Comparison of ENCODE assay signal across 7 cellular contexts in the genomic region with DNA sequence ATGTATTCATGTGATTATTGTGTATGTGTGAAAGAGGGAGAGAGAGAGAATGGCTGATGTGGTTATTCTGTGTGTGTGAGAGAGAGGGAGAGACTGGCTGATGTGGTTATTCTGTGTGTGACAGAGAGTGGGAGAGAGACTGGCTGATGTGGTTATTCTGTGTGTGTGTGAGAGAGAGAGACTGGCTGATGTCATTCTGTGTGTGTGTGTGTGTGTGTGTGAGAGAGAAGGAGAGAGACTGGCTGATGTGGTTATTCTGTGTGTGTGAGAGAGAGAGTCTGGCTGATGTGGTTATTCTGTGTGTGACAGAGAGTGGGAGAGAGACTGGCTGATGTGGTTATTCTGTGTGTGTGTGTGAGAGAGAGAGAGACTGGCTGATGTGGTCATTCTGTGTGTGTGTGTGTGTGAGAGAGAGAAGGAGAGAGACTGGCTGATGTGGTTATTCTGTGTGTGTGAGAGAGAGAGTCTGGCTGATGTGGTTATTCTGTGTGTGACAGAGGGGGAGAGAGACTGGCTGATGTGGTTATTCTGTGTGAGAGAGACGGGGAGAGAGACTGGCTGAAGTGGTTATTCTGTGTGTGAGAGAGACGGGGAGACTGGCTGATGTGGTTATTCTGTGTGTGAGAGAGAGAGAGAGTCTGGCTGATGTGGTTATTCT.
DNase-seq lines count a peak whose midpoint lies in the region; TF ChIP-seq lines count a peak whose summit lies in the region.
"Not testable (repeated sequence)": the region's sequence is repeated elsewhere in the genome, so short reads cannot be mapped to it uniquely, and the experiment has no call there.

No MANE protein-coding gene starts in this region.

- not testable (repeated sequence) for TF ChIP-seq CTCF in brain microvascular endothelial cell (IDR thresholded peaks at IDR 0.05; ENCODE audit: low read depth, low read length, missing control alignments)

- in situ Hi-C loops in brain microvascular endothelial cell (cut with HindIII; ENCODE audit: low pct_ligation_motif_present, low sequenced_read_pairs) = not testable (repeated sequence)

- peak overlapping the region; percentile 10 for H2AFZ ChIP-seq in neuron (ENCODE audit: low read depth, low read length)

- not testable (repeated sequence) for H3K27me3 ChIP-seq in brain microvascular endothelial cell (replicated peaks); neuron (ENCODE audit: insufficient read depth, low read length)

- DNase-seq in DMS53 (lab: John Stamatoyannopoulos, UW) = peak; percentile 48
- DNase-seq in MV-4-11 (lab: John Stamatoyannopoulos, UW) = peak; percentile 70
- peak; percentile 39 for DNase-seq in T-helper 22 cell (ENCODE audit: low read depth)
- DNase-seq in activated effector memory CD4-positive, alpha-beta T cell treated with Interleukin-2 at 50 U/mL for 16 hours = peak; percentile 4
- DNase-seq in brain microvascular endothelial cell = peak; percentile 1
- DNase-seq in fibroblast of peridontal ligament (ENCODE audit: extremely low read depth) = peak; percentile 5

- not testable (repeated sequence) for H3K9me3 ChIP-seq in neuron (ENCODE audit: low read length)

- peaks cover 34% of the 10 kb centered on the region for H3K4me1 ChIP-seq in neuron (ENCODE audit: insufficient read depth, low read length)

- not testable (repeated sequence) for H3K4me3 ChIP-seq in brain microvascular endothelial cell (ENCODE audit: low read depth, low read length); neuron (ENCODE audit: low read length)

- H3K27ac ChIP-seq in brain microvascular endothelial cell = not testable (repeated sequence)

- not testable (repeated sequence) for H3K36me3 ChIP-seq in brain microvascular endothelial cell (replicated peaks); neuron (ENCODE audit: insufficient read depth, low read length)

Comparison
In these comparisons a context has a peak if more than half of its experiments do, and no peak if none do; other contexts are left out.
1. DNase-seq: peak in every context shown above with its lines; median percentile 70 in MV-4-11; 48 in DMS53; 39 in T-helper 22 cell; 5 in fibroblast of peridontal ligament; 4 in activated effector memory CD4-positive, alpha-beta T cell treated with Interleukin-2 at 50 U/mL for 16 hours; 1 in brain microvascular endothelial cell.